ENCODE assay signal across 11 cellular contexts in the genomic region with DNA sequence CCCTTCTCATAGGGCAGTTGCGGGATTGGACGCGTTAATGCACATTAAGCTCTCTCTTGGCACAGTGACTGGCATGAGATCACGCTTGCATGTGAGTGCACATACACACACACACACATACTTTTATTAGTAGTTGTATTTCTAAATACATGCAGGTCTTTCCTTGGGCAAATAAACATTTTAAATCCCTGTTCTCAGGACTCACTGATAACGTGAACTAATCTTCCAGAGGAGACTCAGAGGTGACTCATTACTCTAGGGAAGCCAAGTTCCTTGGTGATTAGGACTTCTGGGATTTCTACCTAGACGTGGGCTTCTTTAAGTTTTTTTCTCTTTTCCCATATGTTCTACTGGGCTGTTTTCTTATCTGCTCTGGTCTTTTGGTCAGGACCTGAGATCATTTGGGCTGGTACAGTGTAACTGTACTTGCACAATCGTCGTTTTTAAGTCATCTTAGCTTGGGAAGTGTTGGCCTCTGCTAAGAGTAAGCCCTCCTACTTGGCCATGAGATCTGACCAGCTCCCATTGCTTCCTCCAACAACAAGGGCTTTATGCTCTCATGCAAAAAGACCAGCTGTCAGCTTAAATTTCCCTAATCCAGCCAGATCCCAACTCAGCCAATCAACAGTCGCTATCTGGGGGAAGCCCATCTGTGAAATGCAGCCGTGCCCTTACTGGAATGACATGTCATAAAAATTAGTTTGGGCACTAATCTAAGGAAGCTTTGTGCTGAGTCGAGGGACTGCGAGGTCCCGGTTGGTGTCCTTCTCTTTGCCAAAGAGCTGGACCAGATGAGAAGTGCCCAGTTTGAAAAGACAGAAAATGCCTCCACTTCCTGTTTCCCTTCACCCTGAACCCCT.
DNase-seq lines count a peak whose midpoint lies in the region; ATAC-seq, FAIRE-seq and TF ChIP-seq lines count a peak whose summit lies in the region.
"Had no signal": no experiment of that assay in that cellular context is flagged by ENCODE, and none has a peak within 500 bp of the region (broad histone marks: within the 10 kb centered on the region; RNA-seq: fewer than 3 reads in every experiment).

No MANE protein-coding gene starts in this region.

- intact Hi-C loops in activated CD8-positive, alpha-beta T cell treated with anti-CD3 and anti-CD28 coated beads for 36 hours (cut with micrococcal nuclease): no loop called here

- FAIRE-seq in keratinocyte (lab: Jason Lieb, UNC): peak; percentile 67

- no peaks in the 10 kb centered on the region for H3K79me2 ChIP-seq in keratinocyte (ENCODE audit: control insufficient read depth, insufficient read depth, low read length)

- no peaks in the 10 kb centered on the region for H3K36me3 Mint-ChIP-seq in activated CD8-positive, alpha-beta T cell treated with anti-CD3 and anti-CD28 coated beads for 36 hours (ENCODE audit: low read depth)
- H3K36me3 Mint-ChIP-seq: activated naive CD8-positive, alpha-beta T cell treated with anti-CD3 and anti-CD28 coated beads for 36 hours; immature natural killer cell had no signal

- dilution Hi-C loops in keratinocyte (cut with MboI; ENCODE audit: extremely low pct_ligation_motif_present, low sequenced_read_pairs): no loop called here

- H3K4me1 Mint-ChIP-seq in activated CD8-positive, alpha-beta T cell treated with anti-CD3 and anti-CD28 coated beads for 36 hours (ENCODE audit: low read depth): peaks cover 3% of the 10 kb centered on the region
- H3K4me1 Mint-ChIP-seq: immature natural killer cell had no signal

- H3K36me3 ChIP-seq in keratinocyte (ENCODE audit: control insufficient read depth in 2 of 2, extremely low read depth in 1 of 2, insufficient read depth in 2 of 2, low read length in 2 of 2): no peaks in the 10 kb centered on the region

- H3K9me3 Mint-ChIP-seq in activated CD8-positive, alpha-beta T cell treated with anti-CD3 and anti-CD28 coated beads for 36 hours: no peaks in the 10 kb centered on the region
- H3K9me3 Mint-ChIP-seq: activated naive CD8-positive, alpha-beta T cell treated with anti-CD3 and anti-CD28 coated beads for 36 hours; T-helper 1 cell treated with Interleukin-12 subunit alpha and Interleukin-12 subunit beta and Interleukin-4 antibody, amounts not matched to agents 30 μg/mL and 1 μg/mL, for 36 hours had no signal

- no peak overlapping the region for H3K27ac Mint-ChIP-seq in activated CD8-positive, alpha-beta T cell treated with anti-CD3 and anti-CD28 coated beads for 36 hours
- H3K27ac Mint-ChIP-seq: activated naive CD8-positive, alpha-beta T cell treated with anti-CD3 and anti-CD28 coated beads for 36 hours; immature natural killer cell; T-helper 1 cell treated with Interleukin-12 subunit alpha and Interleukin-12 subunit beta and Interleukin-4 antibody, amounts not matched to agents 30 μg/mL and 1 μg/mL, for 36 hours had no signal

- no peaks in the 10 kb centered on the region for H3K27me3 Mint-ChIP-seq in activated CD8-positive, alpha-beta T cell treated with anti-CD3 and anti-CD28 coated beads for 36 hours
- H3K27me3 Mint-ChIP-seq: activated naive CD8-positive, alpha-beta T cell treated with anti-CD3 and anti-CD28 coated beads for 36 hours had no signal

- TF ChIP-seq CTCF in keratinocyte (optimal IDR thresholded peaks at IDR 0.05 in 1 of 3, IDR thresholded peaks at IDR 0.05 in 1 of 3, conservative IDR thresholded peaks at IDR 0.05 in 1 of 3; ENCODE audit: extremely low read depth in 1 of 3, insufficient read depth in 2 of 3, low read length in 3 of 3): no peak
- TF ChIP-seq CTCF in activated CD8-positive, alpha-beta T cell treated with anti-CD3 and anti-CD28 coated beads for 36 hours (IDR thresholded peaks at IDR 0.05): no peak

- peak overlapping the region; percentile 19 for H3K27ac ChIP-seq in keratinocyte (ENCODE audit: control insufficient read depth, insufficient read depth, low read length)

- no peak overlapping the region for H3K4me3 ChIP-seq in keratinocyte (ENCODE audit: control insufficient read depth in 2 of 3, extremely low read depth in 1 of 3, insufficient read depth in 2 of 3, low read depth in 1 of 3, low read length in 3 of 3)

- no peaks in the 10 kb centered on the region for H3K27me3 ChIP-seq in keratinocyte (ENCODE audit: control insufficient read depth, extremely low read depth, insufficient read depth, low read length)

- H3K4me1 ChIP-seq in keratinocyte (ENCODE audit: control insufficient read depth, extremely low read depth, insufficient read depth, low read length): peaks cover 17% of the 10 kb centered on the region

- CTCF ChIA-PET in activated CD8-positive, alpha-beta T cell treated with anti-CD3 and anti-CD28 coated beads for 36 hours (lab: Charles Lee): no interaction called here

- no peaks in the 10 kb centered on the region for H3K9me3 ChIP-seq in keratinocyte (ENCODE audit: control insufficient read depth, low read depth, low read length)

- peak overlapping the region; percentile 56 for H2AFZ ChIP-seq in keratinocyte (ENCODE audit: control insufficient read depth, low read length)

- DNase-seq in A172 (ENCODE audit: low spot score): peak; percentile 90
- peak; percentile 50 for DNase-seq in HS-5 (ENCODE audit: low read depth)
- DNase-seq in astrocyte of the hippocampus (ENCODE audit: low read depth, low spot score): peak; percentile 69
- DNase-seq in keratinocyte (ENCODE audit: low read depth, low spot score): no peak
- DNase-seq in NCI-H2107 treated with DMSO at 0.1 percent for 48 hours (lab: John Stamatoyannopoulos, UW; ENCODE audit: unreplicated experiment): no peak
- no peak for DNase-seq in activated CD8-positive, alpha-beta T cell treated with anti-CD3 and anti-CD28 coated beads for 36 hours
- DNase-seq: activated naive CD8-positive, alpha-beta T cell treated with anti-CD3 and anti-CD28 coated beads for 36 hours; immature natural killer cell had no signal

- H3K4me3 Mint-ChIP-seq in activated CD8-positive, alpha-beta T cell treated with anti-CD3 and anti-CD28 coated beads for 36 hours: no peak overlapping the region
- H3K4me3 Mint-ChIP-seq: activated naive CD8-positive, alpha-beta T cell treated with anti-CD3 and anti-CD28 coated beads for 36 hours; immature natural killer cell; T-helper 1 cell treated with Interleukin-12 subunit alpha and Interleukin-12 subunit beta and Interleukin-4 antibody, amounts not matched to agents 30 μg/mL and 1 μg/mL, for 36 hours had no signal

- H3K9me1 ChIP-seq in keratinocyte (ENCODE audit: control insufficient read depth, extremely low read depth, insufficient read depth, low read length): no peaks in the 10 kb centered on the region

- H3K4me2 ChIP-seq in keratinocyte (ENCODE audit: control insufficient read depth, extremely low read depth, insufficient read depth, low read depth, low read length): peak overlapping the region; percentile 63

- ATAC-seq in GM19324 (IDR thresholded peaks at IDR 0.05; ENCODE audit: low FRiP score, unreplicated experiment) (no peak), GM21360 (IDR thresholded peaks at IDR 0.05; ENCODE audit: unreplicated experiment) (no peak)
- no peak for ATAC-seq in activated CD8-positive, alpha-beta T cell treated with anti-CD3 and anti-CD28 coated beads for 36 hours

- no peaks in the 10 kb centered on the region for H4K20me1 ChIP-seq in keratinocyte (ENCODE audit: control insufficient read depth, extremely low read depth, insufficient read depth, low read length)

- no peak overlapping the region for H3K9ac ChIP-seq in keratinocyte (ENCODE audit: control insufficient read depth, extremely low read depth, insufficient read depth, low read length)

- POLR2A ChIA-PET in activated CD8-positive, alpha-beta T cell treated with anti-CD3 and anti-CD28 coated beads for 36 hours (lab: Charles Lee): no interaction called here

Comparison
In these comparisons a context has a peak if more than half of its experiments do, and no peak if none do; other contexts are left out.
1. DNase-seq: peak in A172 (single experiment), HS-5 (single experiment) and astrocyte of the hippocampus (single experiment); none in keratinocyte (single experiment), NCI-H2107 treated with DMSO at 0.1 percent for 48 hours (single experiment) and activated CD8-positive, alpha-beta T cell treated with anti-CD3 and anti-CD28 coated beads for 36 hours (single experiment).